ENCODE assay signal across 23 cellular contexts in genomic region chr6:156190270-156190669, GRCh38.
DNase-seq lines count a peak whose midpoint lies in the region; ATAC-seq lines count a peak whose summit lies in the region.
"Had no signal": no experiment of that assay in that cellular context is flagged by ENCODE, and none has a peak within 500 bp of the region (broad histone marks: within the 10 kb centered on the region; RNA-seq: fewer than 3 reads in every experiment).

No MANE protein-coding gene starts in this region.

- no peak overlapping the region for H3K4me3 Mint-ChIP-seq in activated CD4-positive, alpha-beta T cell treated with anti-CD3 and anti-CD28 coated beads for 36 hours
- H3K4me3 Mint-ChIP-seq: activated B cell treated with CpG ODN at 0.5 μM for 24 hours; activated CD8-positive, alpha-beta T cell treated with anti-CD3 and anti-CD28 coated beads for 36 hours; effector memory CD8-positive, alpha-beta T cell; HFFc6; neural crest cell had no signal

- POLR2A ChIA-PET in activated CD4-positive, alpha-beta T cell treated with anti-CD3 and anti-CD28 coated beads for 36 hours (lab: Charles Lee): no interaction called here

- no peaks in the 10 kb centered on the region for H3K27me3 Mint-ChIP-seq in activated CD4-positive, alpha-beta T cell treated with anti-CD3 and anti-CD28 coated beads for 36 hours
- H3K27me3 Mint-ChIP-seq: activated B cell treated with CpG ODN at 0.5 μM for 24 hours; activated CD8-positive, alpha-beta T cell treated with anti-CD3 and anti-CD28 coated beads for 36 hours; effector memory CD8-positive, alpha-beta T cell had no signal

- H3K36me3 Mint-ChIP-seq in activated CD4-positive, alpha-beta T cell treated with anti-CD3 and anti-CD28 coated beads for 36 hours (ENCODE audit: low read depth): no peaks in the 10 kb centered on the region

- no peak for DNase-seq in activated CD4-positive, alpha-beta T cell treated with anti-CD3 and anti-CD28 coated beads for 36 hours
- no peak for DNase-seq in activated CD4-positive, alpha-beta T cell treated with anti-CD3 and anti-CD28 coated beads for 4 hours
- peak; percentile 89 for DNase-seq in NCI-H2029 (lab: John Stamatoyannopoulos, UW)
- peak; percentile 92 for DNase-seq in NCI-H748 (lab: John Stamatoyannopoulos, UW; ENCODE audit: unreplicated experiment)
- no peak for DNase-seq in retina
- DNase-seq in GOT3 (lab: John Stamatoyannopoulos, UW): no peak
- DNase-seq: ACHN; activated B cell treated with CpG ODN at 0.5 μM for 24 hours; activated CD8-positive, alpha-beta T cell treated with anti-CD3 and anti-CD28 coated beads for 36 hours; activated gamma-delta T cell treated with Interleukin-2 at 50 U/mL for 16 hours; C1 segment of cervical spinal cord; effector memory CD8-positive, alpha-beta T cell; GF-D8; HFFc6; MV-4-11; NCI-H446 treated with DMSO at 0.1 percent for 48 hours; sigmoid colon; upper lobe of left lung had no signal

- intact Hi-C loops in activated CD4-positive, alpha-beta T cell treated with anti-CD3 and anti-CD28 coated beads for 36 hours (cut with DNase I, micrococcal nuclease): loop anchor here in 1 of 2 experiments (10.0 kb wide), 2 partner anchors 65 to 205 kb away; no protein-coding TSS in a partner anchor

- H3K4me1 Mint-ChIP-seq in activated CD4-positive, alpha-beta T cell treated with anti-CD3 and anti-CD28 coated beads for 36 hours: peaks cover 38% of the 10 kb centered on the region

- ATAC-seq in activated CD4-positive, alpha-beta T cell treated with anti-CD3 and anti-CD28 coated beads for 36 hours: no peak
- ATAC-seq in GM18502 (IDR thresholded peaks at IDR 0.05; ENCODE audit: poor library complexity, unreplicated experiment) (no peak), HG03460 (IDR thresholded peaks at IDR 0.05; ENCODE audit: unreplicated experiment) (no peak)
- ATAC-seq: activated CD8-positive, alpha-beta T cell treated with anti-CD3 and anti-CD28 coated beads for 36 hours; body of pancreas; effector memory CD8-positive, alpha-beta T cell; gastroesophageal sphincter had no signal

- H3K9me3 Mint-ChIP-seq in activated CD4-positive, alpha-beta T cell treated with anti-CD3 and anti-CD28 coated beads for 36 hours (ENCODE audit: low read depth): peaks cover 3% of the 10 kb centered on the region
- H3K9me3 Mint-ChIP-seq: activated B cell treated with CpG ODN at 0.5 μM for 24 hours; activated CD8-positive, alpha-beta T cell treated with anti-CD3 and anti-CD28 coated beads for 36 hours had no signal

- peak overlapping the region; percentile 58 for H3K27ac Mint-ChIP-seq in activated CD4-positive, alpha-beta T cell treated with anti-CD3 and anti-CD28 coated beads for 36 hours
- H3K27ac Mint-ChIP-seq: activated B cell treated with CpG ODN at 0.5 μM for 24 hours; activated CD8-positive, alpha-beta T cell treated with anti-CD3 and anti-CD28 coated beads for 36 hours; effector memory CD8-positive, alpha-beta T cell; HFFc6 had no signal

- CTCF ChIA-PET in activated CD4-positive, alpha-beta T cell treated with anti-CD3 and anti-CD28 coated beads for 36 hours (lab: Charles Lee): no interaction called here

Comparison
In these comparisons a context has a peak if more than half of its experiments do, and no peak if none do; other contexts are left out.
1. DNase-seq: peak in NCI-H2029 (single experiment) and NCI-H748 (single experiment); none in activated CD4-positive, alpha-beta T cell treated with anti-CD3 and anti-CD28 coated beads for 36 hours (single experiment), activated CD4-positive, alpha-beta T cell treated with anti-CD3 and anti-CD28 coated beads for 4 hours (0 of 2), retina (single experiment) and GOT3 (single experiment).